1 cellular context compared by ENCODE assay signal in the genomic region with DNA sequence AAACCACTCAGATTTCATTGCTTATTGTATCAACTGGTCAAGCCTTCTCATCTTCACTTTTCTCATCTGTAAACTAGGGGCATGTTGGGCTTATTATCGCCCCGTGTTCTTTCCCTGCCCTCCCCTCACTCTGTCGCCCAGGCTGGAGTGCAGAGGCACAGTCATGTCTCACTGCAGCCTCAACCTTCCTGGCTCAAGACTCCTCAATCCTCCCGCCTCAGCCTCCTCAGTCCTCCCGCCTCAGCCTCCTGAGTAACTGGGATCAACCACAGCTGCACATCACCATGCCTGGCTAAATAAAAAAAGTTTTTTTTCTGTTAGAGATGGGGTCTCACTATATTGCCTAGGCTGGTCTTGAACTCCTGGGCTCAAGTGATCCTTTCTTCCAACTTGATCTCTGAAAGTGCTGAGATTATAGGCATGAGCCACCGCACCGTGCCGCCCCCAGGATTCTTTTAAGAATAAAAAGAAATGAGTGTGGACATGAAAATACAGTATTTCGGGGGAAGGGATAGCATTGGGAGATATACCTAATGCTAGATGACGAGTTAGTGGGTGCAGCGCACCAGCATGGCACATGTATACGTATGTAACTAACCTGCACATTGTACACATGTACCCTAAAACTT.
TF ChIP-seq lines count a peak whose summit lies in the region.

No MANE protein-coding gene starts in this region.

TF ChIP-seq in HepG2, 621 proteins besides CTCF, POLR2A, EP300 and RAD21:
- TF ChIP-seq ZNF263 (CRISPR knock-in tag; IDR thresholded peaks at IDR 0.05) (peak; percentile 47; the same call in 1 of the 2 replicates), ZNF577 (CRISPR knock-in tag; IDR thresholded peaks at IDR 0.05; ENCODE audit: borderline replicate concordance, low read depth) (no peak)
- TF ChIP-seq, protein P1, sequence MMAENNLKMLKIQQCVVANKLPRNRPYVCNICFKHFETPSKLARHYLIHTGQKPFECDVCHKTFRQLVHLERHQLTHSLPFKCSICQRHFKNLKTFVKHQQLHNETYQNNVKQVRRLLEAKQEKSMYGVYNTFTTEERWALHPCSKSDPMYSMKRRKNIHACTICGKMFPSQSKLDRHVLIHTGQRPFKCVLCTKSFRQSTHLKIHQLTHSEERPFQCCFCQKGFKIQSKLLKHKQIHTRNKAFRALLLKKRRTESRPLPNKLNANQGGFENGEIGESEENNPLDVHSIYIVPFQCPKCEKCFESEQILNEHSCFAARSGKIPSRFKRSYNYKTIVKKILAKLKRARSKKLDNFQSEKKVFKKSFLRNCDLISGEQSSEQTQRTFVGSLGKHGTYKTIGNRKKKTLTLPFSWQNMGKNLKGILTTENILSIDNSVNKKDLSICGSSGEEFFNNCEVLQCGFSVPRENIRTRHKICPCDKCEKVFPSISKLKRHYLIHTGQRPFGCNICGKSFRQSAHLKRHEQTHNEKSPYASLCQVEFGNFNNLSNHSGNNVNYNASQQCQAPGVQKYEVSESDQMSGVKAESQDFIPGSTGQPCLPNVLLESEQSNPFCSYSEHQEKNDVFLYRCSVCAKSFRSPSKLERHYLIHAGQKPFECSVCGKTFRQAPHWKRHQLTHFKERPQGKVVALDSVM (CRISPR knock-in tag; IDR thresholded peaks at IDR 0.05) = peak; percentile 86
TF ChIP-seq in HepG2: peak in this region for 2.
